In the genomic region with DNA sequence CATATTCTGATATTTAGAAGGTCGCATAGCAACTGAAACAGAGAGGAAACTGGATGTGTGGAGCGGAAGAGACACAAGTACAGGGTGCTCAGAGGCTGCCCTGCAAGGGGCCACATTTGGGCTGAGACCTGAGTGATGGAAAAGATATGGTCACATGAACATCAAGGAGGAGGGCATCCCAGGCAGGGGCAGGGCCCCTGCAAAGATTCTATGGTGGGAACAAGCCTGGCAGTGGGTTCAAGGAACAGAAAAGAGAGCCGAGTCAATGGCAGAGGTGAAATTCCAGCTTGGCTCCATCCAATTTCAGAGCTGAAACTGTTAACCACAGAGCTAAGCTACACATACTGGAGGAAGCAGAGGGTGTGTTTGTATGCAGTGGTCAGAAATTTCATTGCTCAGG, we compare ENCODE assay signal across 6 cellular contexts.
"Had no signal": no experiment of that assay in that cellular context is flagged by ENCODE, and none has a peak within 500 bp of the region (broad histone marks: within the 10 kb centered on the region; RNA-seq: fewer than 3 reads in every experiment).

No MANE protein-coding gene starts in this region.

- ATAC-seq: HepG2 had no signal

- DNase-seq: GM23248, GOT3, H7, HCEC 1CT had no signal

- FAIRE-seq: HepG2 had no signal

- H3K4me3 ChIP-seq: GM23248 had no signal

- H2AFZ ChIP-seq: GM23248 had no signal

- H3K27ac ChIP-seq: GM23248, HL-60 had no signal

- H3K9ac ChIP-seq: GM23248 had no signal
